Comparison of ENCODE assay signal across 12 cellular contexts in genomic region chr3:124837065-124837464, GRCh38. TPM values are rescaled to one million over a fixed set of nuclear protein-coding genes. Genes with fewer than 3 reads are reported as not detected.
DNase-seq lines count a peak whose midpoint lies in the region; TF ChIP-seq lines count a peak whose summit lies in the region.
"Had no signal": no experiment of that assay in that cellular context is flagged by ENCODE, and none has a peak within 500 bp of the region (broad histone marks: within the 10 kb centered on the region; RNA-seq: fewer than 3 reads in every experiment).

No MANE protein-coding gene starts in this region.

- H3K27ac Mint-ChIP-seq in nephron progenitor cell: peak overlapping the region; percentile 86
- H3K27ac Mint-ChIP-seq: T-helper 1 cell treated with Interleukin-12 subunit alpha and Interleukin-12 subunit beta and Interleukin-4 antibody, amounts not matched to agents 30 μg/mL and 1 μg/mL, for 36 hours had no signal

- H3K9me3 ChIP-seq in fibroblast of lung (ENCODE audit: control insufficient read depth, insufficient read depth, low read depth, low read length) (no peaks in the 10 kb centered on the region), vagina (no peaks in the 10 kb centered on the region)

- H3K27me3 ChIP-seq in fibroblast of lung (ENCODE audit: control insufficient read depth, insufficient read depth, low read length): no peaks in the 10 kb centered on the region
- no peaks in the 10 kb centered on the region for H3K27me3 ChIP-seq in vagina

- DNase-seq in activated effector memory CD4-positive, alpha-beta T cell treated with Interleukin-2 at 50 U/mL for 16 hours: peak; percentile 5
- DNase-seq in activated effector memory CD4-positive, alpha-beta T cell treated with anti-CD3 and anti-CD28 coated beads, Interleukin-2, amount 50 U/mL, for 16 hours: no peak
- no peak for DNase-seq in fibroblast of lung (ENCODE audit: low read depth in 2 of 2)
- no peak for DNase-seq in nephron progenitor cell
- no peak for DNase-seq in vagina (ENCODE audit: extremely low spot score in 2 of 2)
- no peak for DNase-seq in NK-92 treated with Interleukin-12 subunit alpha and Interleukin-12 subunit beta, amount 100 ng/mL, for 24 hours (lab: John Stamatoyannopoulos, UW)
- no peak for DNase-seq in NCI-H2029 (lab: John Stamatoyannopoulos, UW)
- no peak for DNase-seq in COLO668 (lab: John Stamatoyannopoulos, UW; ENCODE audit: unreplicated experiment)
- DNase-seq: GF-D8; NCI-H446; stimulated activated CD4-positive, alpha-beta T cell treated with anti-CD3 and anti-CD28 coated beads, Interleukin-15, amount 100 ng/mL, for 24 hours had no signal

- H3K9ac ChIP-seq in fibroblast of lung (ENCODE audit: insufficient read depth, low read length): no peak overlapping the region

- H3K36me3 ChIP-seq in fibroblast of lung (ENCODE audit: control insufficient read depth, insufficient read depth, low read length) (no peaks in the 10 kb centered on the region), vagina (peaks cover 0 to 14% of the 10 kb centered on the region in 2 donors)

- peak overlapping the region; percentile 2 for H3K4me2 ChIP-seq in fibroblast of lung (ENCODE audit: extremely low read depth, insufficient read depth, low read length)

- no peak for TF ChIP-seq POLR2A in vagina (IDR thresholded peaks at IDR 0.05)

- H3K79me2 ChIP-seq in fibroblast of lung (ENCODE audit: control insufficient read depth, insufficient read depth, low read length): no peaks in the 10 kb centered on the region

- no peaks in the 10 kb centered on the region for H3K9me3 Mint-ChIP-seq in nephron progenitor cell
- H3K9me3 Mint-ChIP-seq: T-helper 1 cell treated with Interleukin-12 subunit alpha and Interleukin-12 subunit beta and Interleukin-4 antibody, amounts not matched to agents 30 μg/mL and 1 μg/mL, for 36 hours had no signal

- no peaks in the 10 kb centered on the region for H3K27me3 Mint-ChIP-seq in nephron progenitor cell (ENCODE audit: low read depth, poor library complexity)

- H3K27ac ChIP-seq in fibroblast of lung (ENCODE audit: insufficient read depth, low read length) (peak overlapping the region; percentile 72), vagina (peak overlapping the region; percentile 80)

- intact Hi-C loops in vagina (cut with DNase I): no loop called here

- no peaks in the 10 kb centered on the region for H4K20me1 ChIP-seq in fibroblast of lung (ENCODE audit: control insufficient read depth, extremely low read depth, insufficient read depth, low read length)

- no peak overlapping the region for H2AFZ ChIP-seq in fibroblast of lung (ENCODE audit: low read length)

- TF ChIP-seq CTCF in fibroblast of lung (conservative IDR thresholded peaks at IDR 0.05 in 1 of 2, IDR thresholded peaks at IDR 0.05 in 1 of 2; ENCODE audit: low read depth in 1 of 2, low read length in 2 of 2) (no peak), nephron progenitor cell (IDR thresholded peaks at IDR 0.05) (no peak), vagina (IDR thresholded peaks at IDR 0.05) (no peak)

- H3K4me1 ChIP-seq in fibroblast of lung (ENCODE audit: control insufficient read depth, extremely low read depth, insufficient read depth, low read length) (peaks cover 42% of the 10 kb centered on the region), vagina (peaks cover 65% of the 10 kb centered on the region)

- H3K4me3 Mint-ChIP-seq in nephron progenitor cell: no peak overlapping the region
- H3K4me3 Mint-ChIP-seq: T-helper 1 cell treated with Interleukin-12 subunit alpha and Interleukin-12 subunit beta and Interleukin-4 antibody, amounts not matched to agents 30 μg/mL and 1 μg/mL, for 36 hours had no signal

- peaks cover 48% of the 10 kb centered on the region for H3K4me1 Mint-ChIP-seq in nephron progenitor cell

- H3K36me3 Mint-ChIP-seq in nephron progenitor cell (ENCODE audit: low read depth): peaks cover 42% of the 10 kb centered on the region

- H3K4me3 ChIP-seq in fibroblast of lung (replicated peaks in 1 of 4; ENCODE audit: control extremely low read depth in 1 of 4, insufficient read depth in 1 of 4, low read depth in 3 of 4, low read length in 4 of 4) (no peak overlapping the region), vagina (no peak overlapping the region)

RNA-seq across cellular contexts. Expression of gene ITGB5, which starts 50.1 kb away (rescaled TPM):
- 135 and 196 TPM in 2 replicates for total RNA-seq in fibroblast of lung
- polyA plus RNA-seq in fibroblast of lung: 99.7 and 121 TPM in 2 replicates
- polyA plus RNA-seq in fibroblast of lung (2012): 148 and 196 TPM in 2 replicates
- 316 and 374 TPM in 2 replicates for polyA minus RNA-seq in fibroblast of lung (ENCODE audit: low replicate concordance)
- 156 TPM for total RNA-seq in vagina
